Comparison of ENCODE assay signal across 9 cellular contexts in genomic region chr17:51035436-51035835, GRCh38.
A peak's percentile ranks its signal among the peaks of the same experiment; 100 is the strongest.
DNase-seq lines count a peak whose midpoint lies in the region; FAIRE-seq and TF ChIP-seq lines count a peak whose summit lies in the region.
"Had no signal": no experiment of that assay in that cellular context is flagged by ENCODE, and none has a peak within 500 bp of the region (broad histone marks: within the 10 kb centered on the region; RNA-seq: fewer than 3 reads in every experiment).

No MANE protein-coding gene starts in this region.

- in situ Hi-C loops in SK-MEL-5 (cut with HindIII; ENCODE audit: low pct_unique_long_range_greater_than_20kb, low sequenced_read_pairs) = no loop called here

- H3K4me3 ChIP-seq in spleen = no peak overlapping the region
- H3K4me3 ChIP-seq in ascending aorta = no peak overlapping the region

- TF ChIP-seq POLR2A in spleen (IDR thresholded peaks at IDR 0.05) = no peak

- FAIRE-seq in GM18507 (lab: Jason Lieb, UNC) = peak; percentile 62

- H3K9me3 ChIP-seq in spleen (no peaks in the 10 kb centered on the region), ascending aorta (no peaks in the 10 kb centered on the region)

- H3K27ac ChIP-seq in spleen = peak overlapping the region in 6 of 8 donors; percentile 9 to 56 (median 49)
- no peak overlapping the region for H3K27ac ChIP-seq in ascending aorta

- no peaks in the 10 kb centered on the region for H3K27me3 ChIP-seq in spleen (replicated peaks in 1 of 7)
- no peaks in the 10 kb centered on the region for H3K27me3 ChIP-seq in ascending aorta

- H3K4me1 ChIP-seq in spleen (peaks cover 11 to 30% (median 20%) of the 10 kb centered on the region in 6 donors), ascending aorta (no peaks in the 10 kb centered on the region)

- peaks cover 0 to 64% (median 3%) of the 10 kb centered on the region in 6 donors for H3K36me3 ChIP-seq in spleen
- peaks cover 7 to 12% of the 10 kb centered on the region in 2 donors for H3K36me3 ChIP-seq in ascending aorta

- DNase-seq in GM18507 (ENCODE audit: extremely low spot score, insufficient read length, low read depth) (no peak), SK-MEL-5 (ENCODE audit: low read depth, low spot score) (peak; percentile 88), fibroblast of the conjunctiva (ENCODE audit: low read depth) (peak; percentile 50), spleen (no peak), NCI-H2227 (lab: John Stamatoyannopoulos, UW; ENCODE audit: unreplicated experiment) (no peak), NCI-H774 (lab: John Stamatoyannopoulos, UW) (no peak), ascending aorta (ENCODE audit: low spot score in 2 of 2) (no peak)
- DNase-seq: activated CD4-positive, CD25-positive, alpha-beta regulatory T cell treated with anti-CD3 and anti-CD28 coated beads, Interleukin-2, amount 50 U/mL, for 72 hours; nephron progenitor cell had no signal

- TF ChIP-seq CTCF in spleen (IDR thresholded peaks at IDR 0.05 in 8 of 11, conservative IDR thresholded peaks at IDR 0.05 in 3 of 11) (no peak), ascending aorta (IDR thresholded peaks at IDR 0.05) (no peak)

- intact Hi-C loops in spleen (cut with DNase I; ENCODE audit: low total_unique reads) (no loop called here), ascending aorta (cut with DNase I) (no loop called here)

Comparison
In these comparisons a context has a peak if more than half of its experiments do, and no peak if none do; other contexts are left out.
1. DNase-seq: peak in SK-MEL-5 (single experiment) and fibroblast of the conjunctiva (single experiment); none in GM18507 (single experiment), spleen (single experiment), NCI-H2227 (single experiment), NCI-H774 (single experiment) and ascending aorta (0 of 2).
2. H3K27ac ChIP-seq: peak in spleen (6 of 8); none in ascending aorta (0 of 2).